In the genomic region with DNA sequence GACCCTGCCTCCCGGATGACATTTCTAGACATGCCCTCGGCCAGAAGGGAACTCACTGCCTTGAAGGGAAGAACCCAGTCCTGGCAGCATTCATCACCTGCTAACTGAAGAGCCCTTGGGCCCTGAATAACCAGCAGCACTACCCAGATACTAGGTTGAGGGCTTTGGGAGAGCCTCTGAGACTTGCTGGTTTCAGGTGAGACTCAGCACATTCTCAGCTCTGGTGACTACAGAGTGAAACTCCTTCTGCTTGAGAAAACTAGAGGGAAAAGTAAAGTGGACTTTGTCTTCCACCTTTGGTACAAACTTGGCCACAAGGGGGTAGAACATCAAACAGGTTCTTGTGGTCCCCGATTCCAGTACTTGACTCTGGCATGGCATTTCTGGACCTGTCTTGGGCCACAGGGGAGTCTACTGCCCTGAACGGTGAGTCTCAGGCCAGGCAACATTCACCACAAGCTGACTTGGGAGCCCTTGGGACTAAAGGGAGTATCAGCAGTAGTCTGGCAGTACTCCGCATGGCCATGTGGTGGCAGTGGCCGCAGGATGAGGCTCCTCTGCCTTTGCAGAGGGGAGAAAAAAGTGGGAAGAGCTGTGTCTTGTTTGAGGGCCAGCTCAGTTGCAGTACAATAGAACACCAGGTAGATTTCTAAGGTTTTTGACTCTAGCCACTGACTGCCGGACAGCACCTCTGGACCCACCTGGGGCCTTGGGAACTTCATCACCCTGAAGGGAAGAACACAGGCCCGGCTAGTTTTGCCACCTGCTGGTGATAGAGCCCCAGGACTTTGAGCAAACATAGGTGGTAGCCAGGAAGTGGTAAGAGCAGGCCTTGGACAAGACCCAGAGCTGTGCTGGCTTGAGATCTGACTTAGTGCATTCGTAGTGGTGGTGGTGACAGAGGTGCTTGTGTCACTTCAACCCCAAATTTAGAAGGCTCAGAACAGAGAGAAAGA, we compare ENCODE assay signal across 8 cellular contexts.
DNase-seq lines count a peak whose midpoint lies in the region; ATAC-seq and TF ChIP-seq lines count a peak whose summit lies in the region.

No MANE protein-coding gene starts in this region.

- H3K9me3 ChIP-seq in DOHH2 (ENCODE audit: control insufficient read depth, insufficient read depth, low read length), result no peaks in the 10 kb centered on the region

- no peak overlapping the region for H3K27ac ChIP-seq in DOHH2 (ENCODE audit: low read depth, low read length)

- H3K4me3 ChIP-seq in DOHH2 (ENCODE audit: low read length) (no peak overlapping the region), kidney epithelial cell (ENCODE audit: low read depth, low read length) (no peak overlapping the region)

- H3K4me2 ChIP-seq in DOHH2 (ENCODE audit: low read length), result no peak overlapping the region

- no peaks in the 10 kb centered on the region for H3K36me3 ChIP-seq in DOHH2 (ENCODE audit: control insufficient read depth, low read length)
- no peaks in the 10 kb centered on the region for H3K36me3 ChIP-seq in kidney epithelial cell (ENCODE audit: control insufficient read depth, insufficient read depth, low read length)

- ATAC-seq in GM18873 (IDR thresholded peaks at IDR 0.05; ENCODE audit: low FRiP score, unreplicated experiment), result no peak
- no peak for ATAC-seq in HG03139 (IDR thresholded peaks at IDR 0.05; ENCODE audit: unreplicated experiment)

- TF ChIP-seq CTCF in DOHH2 (IDR thresholded peaks at IDR 0.05; ENCODE audit: low read depth, low read length, poor library complexity, severe bottlenecking), result peak; percentile 23
- peak; percentile 33 for TF ChIP-seq CTCF in kidney epithelial cell (IDR thresholded peaks at IDR 0.05; ENCODE audit: insufficient read depth, low read length, poor library complexity, severe bottlenecking)

- no peaks in the 10 kb centered on the region for H3K9me2 ChIP-seq in DOHH2 (replicated peaks; ENCODE audit: control insufficient read depth, low read length)

- no peaks in the 10 kb centered on the region for H3K79me2 ChIP-seq in DOHH2 (ENCODE audit: control insufficient read depth, low read length)

- H3K27me3 ChIP-seq in DOHH2 (ENCODE audit: control insufficient read depth, low read length) (no peaks in the 10 kb centered on the region), kidney epithelial cell (ENCODE audit: control insufficient read depth, insufficient read depth, low read length) (no peaks in the 10 kb centered on the region)

- no peaks in the 10 kb centered on the region for H4K20me1 ChIP-seq in DOHH2 (ENCODE audit: control insufficient read depth, insufficient read depth, low read depth, low read length)

- H3F3A ChIP-seq in DOHH2 (ENCODE audit: control insufficient read depth, insufficient read depth), result no peaks in the 10 kb centered on the region

- DNase-seq in HK-2 (ENCODE audit: unreplicated experiment) (peak; percentile 29), UCSD-AML1 (lab: John Stamatoyannopoulos, UW; ENCODE audit: unreplicated experiment) (peak; percentile 42), kidney epithelial cell (ENCODE audit: low read depth) (no peak), NK-92 (lab: John Stamatoyannopoulos, UW; ENCODE audit: unreplicated experiment) (no peak), NCI-H2227 treated with DMSO at 0.1 percent for 48 hours (lab: John Stamatoyannopoulos, UW) (no peak)

- H3K4me1 ChIP-seq in DOHH2 (ENCODE audit: control insufficient read depth, low read length), result no peaks in the 10 kb centered on the region

Comparison
In these comparisons a context has a peak if more than half of its experiments do, and no peak if none do; other contexts are left out.
1. DNase-seq: peak in HK-2 (single experiment) and UCSD-AML1 (single experiment); none in kidney epithelial cell (single experiment), NK-92 (single experiment) and NCI-H2227 treated with DMSO at 0.1 percent for 48 hours (single experiment).